ENCODE assay signal across 30 cellular contexts in genomic region chr10:64771253-64771652, GRCh38.
"Had no signal": no experiment of that assay in that cellular context is flagged by ENCODE, and none has a peak within 500 bp of the region (broad histone marks: within the 10 kb centered on the region; RNA-seq: fewer than 3 reads in every experiment).

No MANE protein-coding gene starts in this region.

- H3K27ac ChIP-seq: adrenal gland, ascending aorta, body of pancreas, brain microvascular endothelial cell, breast epithelium, cardiac muscle cell had no signal

- DNase-seq: activated effector memory CD4-positive, alpha-beta T cell treated with anti-CD3 and anti-CD28 coated beads, Interleukin-2, amount 50 U/mL, for 16 hours; activated effector memory CD4-positive, alpha-beta T cell treated with Interleukin-2 at 50 U/mL for 16 hours; activated gamma-delta T cell; activated gamma-delta T cell treated with Interleukin-2 at 50 U/mL for 16 hours; activated naive CD4-positive, alpha-beta T cell; activated naive CD4-positive, alpha-beta T cell treated with anti-CD3 and anti-CD28 coated beads for 36 hours; activated naive CD4-positive, alpha-beta T cell treated with anti-CD3 and anti-CD28 coated beads, Interleukin-2, amount 10 ng/mL, durations not matched to agents 7 days and 5 days; activated naive CD4-positive, alpha-beta T cell treated with anti-CD3 and anti-CD28 coated beads, Interleukin-2, amount 50 U/mL, for 16 hours; activated naive CD4-positive, alpha-beta T cell treated with Interleukin-2 at 50 U/mL for 16 hours; activated naive CD8-positive, alpha-beta T cell treated with anti-CD3 and anti-CD28 coated beads for 36 hours; activated naive CD8-positive, alpha-beta T cell treated with anti-CD3 and anti-CD28 coated beads, Interleukin-2, amount 10 ng/mL, durations not matched to agents 7 days and 5 days; activated naive CD8-positive, alpha-beta T cell treated with anti-CD3 and anti-CD28 coated beads, Interleukin-2, amount 50 U/mL, for 24 hours; activated T-cell treated with anti-CD3 and anti-CD28 coated beads, Interleukin-2, amount 50 U/mL, for 4 hours; activated T-cell treated with anti-CD3 and anti-CD28 coated beads, Interleukin-2, amount 50 U/mL, for 48 hours; activated T-cell treated with anti-CD3 and anti-CD28 coated beads, Interleukin-2, amount 50 U/mL, for 72 hours; adrenal gland; amniotic stem cell; amygdala; anterior cingulate cortex; aorta; body of pancreas; brain microvascular endothelial cell; caudate nucleus; central memory CD4-positive, alpha-beta T cell; cerebellar nuclear complex had no signal

- H3K4me1 ChIP-seq: adrenal gland, ascending aorta, body of pancreas, breast epithelium had no signal

- H3K27me3 ChIP-seq: adrenal gland, ascending aorta, body of pancreas, brain microvascular endothelial cell, breast epithelium, cardiac muscle cell had no signal

- H3K9me3 ChIP-seq: adrenal gland, ascending aorta, body of pancreas, breast epithelium had no signal

- H3K36me3 ChIP-seq: adrenal gland, ascending aorta, brain microvascular endothelial cell, breast epithelium, cardiac muscle cell had no signal

- H3K4me3 ChIP-seq: adrenal gland, ascending aorta, body of pancreas, breast epithelium, cardiac muscle cell had no signal

- ATAC-seq: activated naive CD4-positive, alpha-beta T cell treated with anti-CD3 and anti-CD28 coated beads, Interleukin-2, amount 50 U/mL, for 72 hours; activated naive CD8-positive, alpha-beta T cell treated with anti-CD3 and anti-CD28 coated beads, Interleukin-2, amount 50 U/mL, for 24 hours; activated T-cell treated with anti-CD3 and anti-CD28 coated beads, Interleukin-2, amount 50 U/mL, for 4 hours; activated T-cell treated with anti-CD3 and anti-CD28 coated beads, Interleukin-2, amount 50 U/mL, for 72 hours; activated T-helper 17 cell treated with anti-CD3 and anti-CD28 coated beads, Interleukin-2, amount 50 U/mL, for 72 hours; body of pancreas had no signal
